In the genomic region with DNA sequence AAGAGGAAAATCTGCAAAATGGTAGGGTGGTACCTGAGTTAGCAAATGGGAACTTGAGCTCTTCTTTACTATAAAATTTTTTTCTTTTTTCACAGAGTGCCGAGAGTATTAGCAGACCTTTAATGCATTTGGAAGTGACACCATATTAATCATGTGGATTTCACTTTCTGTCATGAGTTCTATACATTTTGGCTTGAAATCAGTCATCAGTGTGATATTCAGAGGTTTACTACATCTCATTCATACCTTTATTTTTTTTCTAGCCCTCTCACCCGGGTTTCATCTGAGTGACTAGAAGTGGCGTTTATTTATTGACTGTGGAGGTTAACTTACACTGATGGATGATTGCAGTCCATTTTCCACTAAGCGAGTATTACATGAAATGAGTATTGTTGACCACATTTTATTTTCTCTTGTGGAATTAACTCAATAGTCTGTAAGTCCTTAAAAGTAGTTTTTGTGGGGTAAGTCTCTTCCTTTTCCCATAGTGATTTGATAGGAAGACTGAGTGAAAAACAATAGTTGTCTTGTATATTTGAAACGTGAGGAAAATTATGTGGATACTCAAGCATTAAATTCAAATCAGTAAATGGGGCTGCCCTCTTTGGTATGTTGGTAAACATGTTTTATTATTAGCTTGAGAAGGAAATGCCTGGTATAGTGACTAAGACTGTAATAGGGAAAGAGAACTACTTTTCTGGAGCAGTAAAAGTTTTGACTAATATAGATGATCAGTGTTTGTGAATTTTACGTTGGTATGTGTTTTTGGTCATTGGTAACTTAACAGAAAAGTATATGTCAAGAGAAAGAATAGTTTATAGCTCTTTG, we compare ENCODE assay signal across 16 cellular contexts. TPM values are rescaled to one million over a fixed set of nuclear protein-coding genes. Genes with fewer than 3 reads are reported as not detected.
DNase-seq lines count a peak whose midpoint lies in the region; ATAC-seq and TF ChIP-seq lines count a peak whose summit lies in the region.
"Had no signal": no experiment of that assay in that cellular context is flagged by ENCODE, and none has a peak within 500 bp of the region (broad histone marks: within the 10 kb centered on the region; RNA-seq: fewer than 3 reads in every experiment).

No MANE protein-coding gene starts in this region.

- H3K9me3 Mint-ChIP-seq in activated CD4-positive, alpha-beta T cell treated with anti-CD3 and anti-CD28 coated beads for 36 hours (ENCODE audit: low read depth) = no peaks in the 10 kb centered on the region
- no peaks in the 10 kb centered on the region for H3K9me3 Mint-ChIP-seq in activated CD4-positive, alpha-beta memory T cell treated with anti-CD3 and anti-CD28 coated beads, Interleukin-2, amount 10 ng/mL, durations not matched to agents 7 days and 5 days

- H3K4me1 Mint-ChIP-seq in activated CD4-positive, alpha-beta T cell treated with anti-CD3 and anti-CD28 coated beads for 36 hours = peaks cover 87% of the 10 kb centered on the region
- peaks cover 79% of the 10 kb centered on the region for H3K4me1 Mint-ChIP-seq in activated CD4-positive, alpha-beta memory T cell treated with anti-CD3 and anti-CD28 coated beads, Interleukin-2, amount 10 ng/mL, durations not matched to agents 7 days and 5 days

- intact Hi-C loops in activated CD4-positive, alpha-beta T cell treated with anti-CD3 and anti-CD28 coated beads for 36 hours (cut with DNase I, micrococcal nuclease) = loop anchor here (1.0 to 5.0 kb wide), 5 partner anchors 48 to 1089 kb away; no protein-coding TSS in a partner anchor

- peak; percentile 64 for ATAC-seq in activated CD4-positive, alpha-beta T cell treated with anti-CD3 and anti-CD28 coated beads for 36 hours
- ATAC-seq in HG02885 (IDR thresholded peaks at IDR 0.05; ENCODE audit: poor library complexity, unreplicated experiment) = peak; percentile 28
- ATAC-seq: gastrocnemius medialis had no signal

- no peaks in the 10 kb centered on the region for H3K9me3 ChIP-seq in hepatocyte (ENCODE audit: low read depth)
- H3K9me3 ChIP-seq: gastrocnemius medialis had no signal

- H3K4me2 ChIP-seq in hepatocyte = no peak overlapping the region
- H3K4me2 ChIP-seq: smooth muscle cell had no signal

- no peak for DNase-seq in activated CD4-positive, alpha-beta T cell treated with anti-CD3 and anti-CD28 coated beads for 36 hours
- no peak for DNase-seq in activated CD4-positive, alpha-beta T cell treated with anti-CD3 and anti-CD28 coated beads for 48 hours
- no peak for DNase-seq in activated CD4-positive, alpha-beta memory T cell treated with anti-CD3 and anti-CD28 coated beads, Interleukin-2, amount 10 ng/mL, durations not matched to agents 7 days and 5 days
- DNase-seq in renal cortical epithelial cell (ENCODE audit: low read depth) (peak; percentile 33), hepatocyte (ENCODE audit: low spot score) (no peak), GDM1 (lab: John Stamatoyannopoulos, UW) (no peak), AML-193 (lab: John Stamatoyannopoulos, UW) (no peak)
- DNase-seq: activated effector memory CD4-positive, alpha-beta T cell treated with anti-CD3 and anti-CD28 coated beads, Interleukin-2, amount 50 U/mL, for 16 hours; gastrocnemius medialis; mesendoderm; NCI-H1417; NCI-H446 treated with DMSO at 0.1 percent for 48 hours; nucleus accumbens; substantia nigra had no signal

- no peak for TF ChIP-seq CTCF in hepatocyte (IDR thresholded peaks at IDR 0.05; ENCODE audit: poor library complexity)

- H3K4me1 ChIP-seq in hepatocyte (ENCODE audit: insufficient read depth) = peaks cover 43% of the 10 kb centered on the region

- peak overlapping the region; percentile 69 for H3K27ac Mint-ChIP-seq in activated CD4-positive, alpha-beta T cell treated with anti-CD3 and anti-CD28 coated beads for 36 hours
- H3K27ac Mint-ChIP-seq in activated CD4-positive, alpha-beta memory T cell treated with anti-CD3 and anti-CD28 coated beads, Interleukin-2, amount 10 ng/mL, durations not matched to agents 7 days and 5 days = peak overlapping the region; percentile 95

- WGBS in hepatocyte (ENCODE audit: low lambda C conversion rate, missing lambda C conversion rate) = 78% methylated on average over 6 of the region's 6 CpGs

- H3K4me3 Mint-ChIP-seq in activated CD4-positive, alpha-beta T cell treated with anti-CD3 and anti-CD28 coated beads for 36 hours = peak overlapping the region; percentile 14
- H3K4me3 Mint-ChIP-seq in activated CD4-positive, alpha-beta memory T cell treated with anti-CD3 and anti-CD28 coated beads, Interleukin-2, amount 10 ng/mL, durations not matched to agents 7 days and 5 days = no peak overlapping the region

- no peaks in the 10 kb centered on the region for H3K27me3 Mint-ChIP-seq in activated CD4-positive, alpha-beta T cell treated with anti-CD3 and anti-CD28 coated beads for 36 hours
- no peaks in the 10 kb centered on the region for H3K27me3 Mint-ChIP-seq in activated CD4-positive, alpha-beta memory T cell treated with anti-CD3 and anti-CD28 coated beads, Interleukin-2, amount 10 ng/mL, durations not matched to agents 7 days and 5 days

- H3K79me2 ChIP-seq in hepatocyte = peaks cover 83% of the 10 kb centered on the region

- no peaks in the 10 kb centered on the region for H3K9me2 ChIP-seq in hepatocyte (replicated peaks; ENCODE audit: insufficient read depth)

- no peaks in the 10 kb centered on the region for H3K27me3 ChIP-seq in hepatocyte
- H3K27me3 ChIP-seq: gastrocnemius medialis had no signal

- CTCF ChIA-PET in activated CD4-positive, alpha-beta T cell treated with anti-CD3 and anti-CD28 coated beads for 36 hours (lab: Charles Lee) = interaction anchor here (0.7 kb wide), 2 partner anchors 48 to 189 kb away, joined by 3 to 4 read pairs; no protein-coding TSS in a partner anchor
- CTCF ChIA-PET in activated CD4-positive, alpha-beta memory T cell treated with anti-CD3 and anti-CD28 coated beads, Interleukin-2, amount 10 ng/mL, durations not matched to agents 7 days and 5 days (lab: Charles Lee) = interaction anchor here (1.7 kb wide), 1 partner anchor 139 kb away, joined by 4 read pairs; no protein-coding TSS in a partner anchor

- H3K36me3 Mint-ChIP-seq in activated CD4-positive, alpha-beta T cell treated with anti-CD3 and anti-CD28 coated beads for 36 hours (ENCODE audit: low read depth) = peaks cover 42% of the 10 kb centered on the region
- peaks cover 16% of the 10 kb centered on the region for H3K36me3 Mint-ChIP-seq in activated CD4-positive, alpha-beta memory T cell treated with anti-CD3 and anti-CD28 coated beads, Interleukin-2, amount 10 ng/mL, durations not matched to agents 7 days and 5 days (ENCODE audit: low read depth)

- no peak overlapping the region for H3K4me3 ChIP-seq in hepatocyte
- H3K4me3 ChIP-seq: gastrocnemius medialis, smooth muscle cell had no signal

- H2AFZ ChIP-seq in hepatocyte = no peak overlapping the region

- POLR2A ChIA-PET in activated CD4-positive, alpha-beta T cell treated with anti-CD3 and anti-CD28 coated beads for 36 hours (lab: Charles Lee) = interaction anchor here (0.6 to 1.4 kb wide), 4 partner anchors 46 to 386 kb away, joined by 3 to 4 read pairs (median 3); no protein-coding TSS in a partner anchor
- POLR2A ChIA-PET in activated CD4-positive, alpha-beta memory T cell treated with anti-CD3 and anti-CD28 coated beads, Interleukin-2, amount 10 ng/mL, durations not matched to agents 7 days and 5 days (lab: Charles Lee) = interaction anchor here (1.3 kb wide), 1 partner anchor 13 kb away, joined by 4 read pairs; no protein-coding TSS in a partner anchor

- peaks cover 33% of the 10 kb centered on the region for H4K20me1 ChIP-seq in hepatocyte (ENCODE audit: insufficient read depth, poor library complexity, severe bottlenecking)

- no peak overlapping the region for H3K27ac ChIP-seq in hepatocyte
- H3K27ac ChIP-seq: gastrocnemius medialis had no signal

- no peaks in the 10 kb centered on the region for H3K36me3 ChIP-seq in hepatocyte (replicated peaks; ENCODE audit: insufficient read depth, low read depth)
- H3K36me3 ChIP-seq: gastrocnemius medialis had no signal

RNA-seq across cellular contexts. Expression of a gene that starts 55.5 kb away (rescaled TPM):
- total RNA-seq in activated CD4-positive, alpha-beta T cell treated with anti-CD3 and anti-CD28 coated beads for 36 hours = 10 to 100 TPM; 43.0 to 48.6 TPM
- total RNA-seq in activated CD4-positive, alpha-beta memory T cell treated with anti-CD3 and anti-CD28 coated beads, Interleukin-2, amount 10 ng/mL, durations not matched to agents 7 days and 5 days = 10 to 100 TPM; 28.4 to 29.7 TPM
- total RNA-seq in renal cortical epithelial cell = 5.9 and 8.5 TPM in 2 replicates
- total RNA-seq in hepatocyte = 7.7 and 11.6 TPM in 2 replicates
- polyA plus RNA-seq in hepatocyte = 4.6 and 6.8 TPM in 2 replicates
